Comparison of ENCODE assay signal across 18 cellular contexts in the genomic region with DNA sequence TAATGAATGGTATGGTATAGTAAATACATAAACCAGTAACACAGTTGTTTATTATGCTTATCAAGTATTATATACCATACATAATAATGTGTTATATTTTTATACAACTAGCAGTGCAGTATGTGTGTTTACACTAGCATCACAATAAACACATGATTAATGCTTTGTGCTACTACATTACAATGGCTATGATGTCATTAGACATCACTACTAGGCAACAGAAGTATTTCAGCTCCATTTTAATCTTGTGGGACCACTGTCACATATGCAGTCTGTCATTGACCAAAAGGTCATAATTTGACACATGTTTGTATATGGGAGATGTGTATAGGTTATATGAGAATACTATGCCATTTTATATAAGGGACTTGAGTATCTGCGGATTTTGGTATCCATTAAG.
"Had no signal": no experiment of that assay in that cellular context is flagged by ENCODE, and none has a peak within 500 bp of the region (broad histone marks: within the 10 kb centered on the region; RNA-seq: fewer than 3 reads in every experiment).

No MANE protein-coding gene starts in this region.

- H3K9me3 ChIP-seq: ascending aorta, colonic mucosa, neutrophil, psoas muscle, sigmoid colon had no signal

- ATAC-seq: left colon; naive thymus-derived CD4-positive, alpha-beta T cell; psoas muscle had no signal

- DNase-seq: activated CD4-positive, alpha-beta T cell treated with anti-CD3 and anti-CD28 coated beads, Interleukin-2, amount 50 U/mL, for 48 hours; activated CD4-positive, CD25-positive, alpha-beta regulatory T cell treated with anti-CD3 and anti-CD28 coated beads, Interleukin-2, amount 50 U/mL, for 72 hours; activated gamma-delta T cell treated with Interleukin-2 at 50 U/mL for 16 hours; activated T-cell treated with anti-CD3 and anti-CD28 coated beads, Interleukin-2, amount 50 U/mL, for 48 hours; caudate nucleus; colonic mucosa; effector CD8-positive, alpha-beta T cell; left colon; naive thymus-derived CD4-positive, alpha-beta T cell; psoas muscle; sigmoid colon; stimulated activated CD4-positive, alpha-beta T cell treated with anti-CD3 and anti-CD28 coated beads, Interleukin-12 subunit alpha, Interleukin-12 subunit beta, amount 100 ng/mL, for 4 hours; stimulated activated CD4-positive, alpha-beta T cell treated with anti-CD3 and anti-CD28 coated beads, Interleukin-2, amount 100 ng/mL, for 48 hours; stimulated activated naive CD4-positive, alpha-beta T cell treated with Interleukin-2 at 50 U/mL for 16 hours had no signal

- H3K27ac ChIP-seq: ascending aorta, colonic mucosa, neutrophil, psoas muscle, sigmoid colon had no signal

- H3K4me3 ChIP-seq: ascending aorta, colonic mucosa, lung, psoas muscle, sigmoid colon had no signal

- H3K4me1 ChIP-seq: ascending aorta, colonic mucosa, psoas muscle, sigmoid colon had no signal

- H3K27ac Mint-ChIP-seq: type B pancreatic cell had no signal

- H3K27me3 Mint-ChIP-seq: naive thymus-derived CD4-positive, alpha-beta T cell; type B pancreatic cell had no signal

- H3K36me3 ChIP-seq: colonic mucosa had no signal

- H3K9me3 Mint-ChIP-seq: naive thymus-derived CD4-positive, alpha-beta T cell; type B pancreatic cell had no signal

- H3K4me3 Mint-ChIP-seq: naive thymus-derived CD4-positive, alpha-beta T cell; type B pancreatic cell had no signal

- H3K27me3 ChIP-seq: ascending aorta, colonic mucosa, neutrophil, sigmoid colon had no signal
